ENCODE assay signal across 20 cellular contexts in the genomic region with DNA sequence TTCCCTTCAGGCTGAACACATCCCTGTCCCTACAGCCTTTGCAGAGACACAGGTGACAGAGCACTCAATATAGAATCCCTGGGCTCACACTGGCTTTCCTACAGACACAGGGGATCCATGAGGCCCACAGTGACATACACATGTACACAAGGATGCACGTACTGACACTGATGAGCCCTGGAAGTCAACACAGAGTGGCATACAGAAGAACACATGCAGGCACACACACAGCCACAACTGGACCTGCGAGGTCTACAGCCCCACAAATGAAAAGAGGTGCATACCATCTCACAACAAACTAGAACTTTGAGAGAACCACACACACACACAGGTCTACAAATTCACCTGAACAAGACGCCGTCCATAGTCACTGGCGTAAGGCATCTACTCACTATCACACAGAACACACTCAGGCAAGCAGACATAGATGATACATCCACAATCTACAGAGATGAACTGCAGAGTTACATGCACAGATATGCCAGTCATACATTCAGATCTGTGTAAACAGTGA.
"Had no signal": no experiment of that assay in that cellular context is flagged by ENCODE, and none has a peak within 500 bp of the region (broad histone marks: within the 10 kb centered on the region; RNA-seq: fewer than 3 reads in every experiment).

No MANE protein-coding gene starts in this region.

- H3K36me3 ChIP-seq: esophagus squamous epithelium, heart right ventricle, right lobe of liver, tibial nerve, uterus had no signal

- H3K9me3 ChIP-seq: esophagus squamous epithelium, mucosa of descending colon, psoas muscle, right lobe of liver, testis, uterus had no signal

- ATAC-seq: heart right ventricle; left lobe of liver; mucosa of descending colon; natural killer cell; psoas muscle; right lobe of liver; stimulated activated naive B cell treated with anti-CD40 and anti-IgM and Interleukin-4, amounts not matched to agents 10 μg/mL and 1 μg/mL and 100 μg/mL, for 72 hours; stimulated activated naive CD8-positive, alpha-beta T cell treated with anti-CD3 and anti-CD28 coated beads, Interleukin-15, amount 100 ng/mL, for 72 hours had no signal

- FAIRE-seq: islet of Langerhans had no signal

- H3K27ac ChIP-seq: epithelial cell of prostate, esophagus squamous epithelium, heart right ventricle, psoas muscle, right lobe of liver, testis, tibial nerve, uterus had no signal

- H3K27ac Mint-ChIP-seq: natural killer cell; stimulated activated naive B cell treated with anti-CD40 and anti-IgM and Interleukin-4, amounts not matched to agents 10 μg/mL and 1 μg/mL and 100 μg/mL, for 72 hours; stimulated activated naive CD8-positive, alpha-beta T cell treated with anti-CD3 and anti-CD28 coated beads, Interleukin-15, amount 100 ng/mL, for 72 hours had no signal

- DNase-seq: effector memory CD4-positive, alpha-beta T cell; esophagus squamous epithelium; foreskin fibroblast; heart right ventricle; hypothalamus; mammary epithelial cell; mucosa of descending colon; natural killer cell; psoas muscle; retina; right lobe of liver; stimulated activated CD4-positive, alpha-beta T cell treated with anti-CD3 and anti-CD28 coated beads, Interleukin-4, amount 100 ng/mL, for 1 hour; stimulated activated naive B cell treated with anti-CD40 and anti-IgM and Interleukin-4, amounts not matched to agents 10 μg/mL and 1 μg/mL and 100 μg/mL, for 72 hours; stimulated activated naive CD8-positive, alpha-beta T cell treated with anti-CD3 and anti-CD28 coated beads, Interleukin-15, amount 100 ng/mL, for 72 hours; testis; uterus had no signal

- H3K36me3 Mint-ChIP-seq: natural killer cell; stimulated activated naive B cell treated with anti-CD40 and anti-IgM and Interleukin-4, amounts not matched to agents 10 μg/mL and 1 μg/mL and 100 μg/mL, for 72 hours had no signal

- H3K4me3 Mint-ChIP-seq: natural killer cell; stimulated activated naive B cell treated with anti-CD40 and anti-IgM and Interleukin-4, amounts not matched to agents 10 μg/mL and 1 μg/mL and 100 μg/mL, for 72 hours; stimulated activated naive CD8-positive, alpha-beta T cell treated with anti-CD3 and anti-CD28 coated beads, Interleukin-15, amount 100 ng/mL, for 72 hours had no signal

- H3K4me1 ChIP-seq: testis had no signal

- H3K27me3 ChIP-seq: right lobe of liver, testis, uterus had no signal

- H3K9me3 Mint-ChIP-seq: natural killer cell; stimulated activated naive CD8-positive, alpha-beta T cell treated with anti-CD3 and anti-CD28 coated beads, Interleukin-15, amount 100 ng/mL, for 72 hours had no signal

- H3K27me3 Mint-ChIP-seq: stimulated activated naive B cell treated with anti-CD40 and anti-IgM and Interleukin-4, amounts not matched to agents 10 μg/mL and 1 μg/mL and 100 μg/mL, for 72 hours; stimulated activated naive CD8-positive, alpha-beta T cell treated with anti-CD3 and anti-CD28 coated beads, Interleukin-15, amount 100 ng/mL, for 72 hours had no signal

- H3K4me3 ChIP-seq: esophagus squamous epithelium, heart right ventricle, mucosa of descending colon, psoas muscle, right lobe of liver, testis, tibial nerve, uterus had no signal
